ENCODE assay signal across 1 cellular context in the genomic region with DNA sequence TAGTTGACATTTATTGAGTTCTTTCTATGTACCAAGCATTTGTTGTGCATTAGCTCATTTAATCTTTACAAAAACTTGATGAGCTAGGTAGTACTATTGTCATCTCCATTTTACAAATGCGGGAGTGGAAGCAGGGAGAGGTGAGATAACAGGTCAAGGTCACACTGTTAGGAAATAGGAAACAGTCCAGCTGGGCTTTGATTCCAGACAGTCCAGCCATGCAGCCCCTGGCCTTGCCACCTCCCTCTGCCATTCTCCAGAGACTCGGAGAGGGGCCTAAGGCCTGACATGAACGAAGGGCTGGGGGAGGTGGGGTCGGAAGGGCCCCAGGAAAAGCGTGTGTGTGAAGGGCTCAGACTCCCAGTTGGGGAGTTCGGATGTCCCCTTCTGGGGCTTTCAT.
TF ChIP-seq lines count a peak whose summit lies in the region.

No MANE protein-coding gene starts in this region.

TF ChIP-seq in HepG2, 621 proteins besides CTCF, POLR2A, EP300 and RAD21 (continued from another document and continues in another):
- TF ChIP-seq HBP1 (CRISPR knock-in tag; IDR thresholded peaks at IDR 0.05; ENCODE audit: low read depth) = no peak
- TF ChIP-seq, protein P1, sequence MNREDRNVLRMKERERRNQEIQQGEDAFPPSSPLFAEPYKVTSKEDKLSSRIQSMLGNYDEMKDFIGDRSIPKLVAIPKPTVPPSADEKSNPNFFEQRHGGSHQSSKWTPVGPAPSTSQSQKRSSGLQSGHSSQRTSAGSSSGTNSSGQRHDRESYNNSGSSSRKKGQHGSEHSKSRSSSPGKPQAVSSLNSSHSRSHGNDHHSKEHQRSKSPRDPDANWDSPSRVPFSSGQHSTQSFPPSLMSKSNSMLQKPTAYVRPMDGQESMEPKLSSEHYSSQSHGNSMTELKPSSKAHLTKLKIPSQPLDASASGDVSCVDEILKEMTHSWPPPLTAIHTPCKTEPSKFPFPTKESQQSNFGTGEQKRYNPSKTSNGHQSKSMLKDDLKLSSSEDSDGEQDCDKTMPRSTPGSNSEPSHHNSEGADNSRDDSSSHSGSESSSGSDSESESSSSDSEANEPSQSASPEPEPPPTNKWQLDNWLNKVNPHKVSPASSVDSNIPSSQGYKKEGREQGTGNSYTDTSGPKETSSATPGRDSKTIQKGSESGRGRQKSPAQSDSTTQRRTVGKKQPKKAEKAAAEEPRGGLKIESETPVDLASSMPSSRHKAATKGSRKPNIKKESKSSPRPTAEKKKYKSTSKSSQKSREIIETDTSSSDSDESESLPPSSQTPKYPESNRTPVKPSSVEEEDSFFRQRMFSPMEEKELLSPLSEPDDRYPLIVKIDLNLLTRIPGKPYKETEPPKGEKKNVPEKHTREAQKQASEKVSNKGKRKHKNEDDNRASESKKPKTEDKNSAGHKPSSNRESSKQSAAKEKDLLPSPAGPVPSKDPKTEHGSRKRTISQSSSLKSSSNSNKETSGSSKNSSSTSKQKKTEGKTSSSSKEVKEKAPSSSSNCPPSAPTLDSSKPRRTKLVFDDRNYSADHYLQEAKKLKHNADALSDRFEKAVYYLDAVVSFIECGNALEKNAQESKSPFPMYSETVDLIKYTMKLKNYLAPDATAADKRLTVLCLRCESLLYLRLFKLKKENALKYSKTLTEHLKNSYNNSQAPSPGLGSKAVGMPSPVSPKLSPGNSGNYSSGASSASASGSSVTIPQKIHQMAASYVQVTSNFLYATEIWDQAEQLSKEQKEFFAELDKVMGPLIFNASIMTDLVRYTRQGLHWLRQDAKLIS (CRISPR knock-in tag; IDR thresholded peaks at IDR 0.05) = no peak
- TF ChIP-seq, protein P2, sequence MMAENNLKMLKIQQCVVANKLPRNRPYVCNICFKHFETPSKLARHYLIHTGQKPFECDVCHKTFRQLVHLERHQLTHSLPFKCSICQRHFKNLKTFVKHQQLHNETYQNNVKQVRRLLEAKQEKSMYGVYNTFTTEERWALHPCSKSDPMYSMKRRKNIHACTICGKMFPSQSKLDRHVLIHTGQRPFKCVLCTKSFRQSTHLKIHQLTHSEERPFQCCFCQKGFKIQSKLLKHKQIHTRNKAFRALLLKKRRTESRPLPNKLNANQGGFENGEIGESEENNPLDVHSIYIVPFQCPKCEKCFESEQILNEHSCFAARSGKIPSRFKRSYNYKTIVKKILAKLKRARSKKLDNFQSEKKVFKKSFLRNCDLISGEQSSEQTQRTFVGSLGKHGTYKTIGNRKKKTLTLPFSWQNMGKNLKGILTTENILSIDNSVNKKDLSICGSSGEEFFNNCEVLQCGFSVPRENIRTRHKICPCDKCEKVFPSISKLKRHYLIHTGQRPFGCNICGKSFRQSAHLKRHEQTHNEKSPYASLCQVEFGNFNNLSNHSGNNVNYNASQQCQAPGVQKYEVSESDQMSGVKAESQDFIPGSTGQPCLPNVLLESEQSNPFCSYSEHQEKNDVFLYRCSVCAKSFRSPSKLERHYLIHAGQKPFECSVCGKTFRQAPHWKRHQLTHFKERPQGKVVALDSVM (CRISPR knock-in tag; IDR thresholded peaks at IDR 0.05) = no peak
- no peak for TF ChIP-seq ZKSCAN1 (IDR thresholded peaks at IDR 0.05; ENCODE audit: low read length)
- TF ChIP-seq ZBTB4 (CRISPR knock-in tag; IDR thresholded peaks at IDR 0.05; ENCODE audit: borderline replicate concordance) = no peak
- no peak for TF ChIP-seq RFXANK (CRISPR knock-in tag; IDR thresholded peaks at IDR 0.05)
- TF ChIP-seq ZNF512 (CRISPR knock-in tag; IDR thresholded peaks at IDR 0.05) = no peak
- TF ChIP-seq HOXD1 (CRISPR knock-in tag; IDR thresholded peaks at IDR 0.05) = no peak
- TF ChIP-seq LRRFIP1 (CRISPR knock-in tag; conservative IDR thresholded peaks at IDR 0.05) = no peak
- peak; percentile 60; the same call in 1 of the 2 replicates for TF ChIP-seq NCOR1 (IDR thresholded peaks at IDR 0.05; ENCODE audit: borderline replicate concordance, low read length)
- no peak for TF ChIP-seq NFATC3 (CRISPR knock-in tag; IDR thresholded peaks at IDR 0.05)
- TF ChIP-seq SOX6 (IDR thresholded peaks at IDR 0.05) = no peak
- TF ChIP-seq SOX6 (CRISPR knock-in tag; IDR thresholded peaks at IDR 0.05) = peak; percentile 86
- TF ChIP-seq, protein P3, sequence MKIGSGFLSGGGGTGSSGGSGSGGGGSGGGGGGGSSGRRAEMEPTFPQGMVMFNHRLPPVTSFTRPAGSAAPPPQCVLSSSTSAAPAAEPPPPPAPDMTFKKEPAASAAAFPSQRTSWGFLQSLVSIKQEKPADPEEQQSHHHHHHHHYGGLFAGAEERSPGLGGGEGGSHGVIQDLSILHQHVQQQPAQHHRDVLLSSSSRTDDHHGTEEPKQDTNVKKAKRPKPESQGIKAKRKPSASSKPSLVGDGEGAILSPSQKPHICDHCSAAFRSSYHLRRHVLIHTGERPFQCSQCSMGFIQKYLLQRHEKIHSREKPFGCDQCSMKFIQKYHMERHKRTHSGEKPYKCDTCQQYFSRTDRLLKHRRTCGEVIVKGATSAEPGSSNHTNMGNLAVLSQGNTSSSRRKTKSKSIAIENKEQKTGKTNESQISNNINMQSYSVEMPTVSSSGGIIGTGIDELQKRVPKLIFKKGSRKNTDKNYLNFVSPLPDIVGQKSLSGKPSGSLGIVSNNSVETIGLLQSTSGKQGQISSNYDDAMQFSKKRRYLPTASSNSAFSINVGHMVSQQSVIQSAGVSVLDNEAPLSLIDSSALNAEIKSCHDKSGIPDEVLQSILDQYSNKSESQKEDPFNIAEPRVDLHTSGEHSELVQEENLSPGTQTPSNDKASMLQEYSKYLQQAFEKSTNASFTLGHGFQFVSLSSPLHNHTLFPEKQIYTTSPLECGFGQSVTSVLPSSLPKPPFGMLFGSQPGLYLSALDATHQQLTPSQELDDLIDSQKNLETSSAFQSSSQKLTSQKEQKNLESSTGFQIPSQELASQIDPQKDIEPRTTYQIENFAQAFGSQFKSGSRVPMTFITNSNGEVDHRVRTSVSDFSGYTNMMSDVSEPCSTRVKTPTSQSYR (CRISPR knock-in tag; IDR thresholded peaks at IDR 0.05; ENCODE audit: borderline replicate concordance) = peak; percentile 19; the same call in 1 of the 2 replicates
- no peak for TF ChIP-seq ZNF460 (CRISPR knock-in tag; IDR thresholded peaks at IDR 0.05; ENCODE audit: borderline replicate concordance)
- TF ChIP-seq CC2D1A (CRISPR knock-in tag; IDR thresholded peaks at IDR 0.05) = no peak
- no peak for TF ChIP-seq HMGA1 (CRISPR knock-in tag; conservative IDR thresholded peaks at IDR 0.05)
- TF ChIP-seq ZBTB14 (CRISPR knock-in tag; IDR thresholded peaks at IDR 0.05) = no peak
- TF ChIP-seq, protein P4, sequence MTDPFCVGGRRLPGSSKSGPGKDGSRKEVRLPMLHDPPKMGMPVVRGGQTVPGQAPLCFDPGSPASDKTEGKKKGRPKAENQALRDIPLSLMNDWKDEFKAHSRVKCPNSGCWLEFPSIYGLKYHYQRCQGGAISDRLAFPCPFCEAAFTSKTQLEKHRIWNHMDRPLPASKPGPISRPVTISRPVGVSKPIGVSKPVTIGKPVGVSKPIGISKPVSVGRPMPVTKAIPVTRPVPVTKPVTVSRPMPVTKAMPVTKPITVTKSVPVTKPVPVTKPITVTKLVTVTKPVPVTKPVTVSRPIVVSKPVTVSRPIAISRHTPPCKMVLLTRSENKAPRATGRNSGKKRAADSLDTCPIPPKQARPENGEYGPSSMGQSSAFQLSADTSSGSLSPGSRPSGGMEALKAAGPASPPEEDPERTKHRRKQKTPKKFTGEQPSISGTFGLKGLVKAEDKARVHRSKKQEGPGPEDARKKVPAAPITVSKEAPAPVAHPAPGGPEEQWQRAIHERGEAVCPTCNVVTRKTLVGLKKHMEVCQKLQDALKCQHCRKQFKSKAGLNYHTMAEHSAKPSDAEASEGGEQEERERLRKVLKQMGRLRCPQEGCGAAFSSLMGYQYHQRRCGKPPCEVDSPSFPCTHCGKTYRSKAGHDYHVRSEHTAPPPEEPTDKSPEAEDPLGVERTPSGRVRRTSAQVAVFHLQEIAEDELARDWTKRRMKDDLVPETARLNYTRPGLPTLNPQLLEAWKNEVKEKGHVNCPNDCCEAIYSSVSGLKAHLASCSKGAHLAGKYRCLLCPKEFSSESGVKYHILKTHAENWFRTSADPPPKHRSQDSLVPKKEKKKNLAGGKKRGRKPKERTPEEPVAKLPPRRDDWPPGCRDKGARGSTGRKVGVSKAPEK (CRISPR knock-in tag; IDR thresholded peaks at IDR 0.05; ENCODE audit: borderline replicate concordance) = no peak
- TF ChIP-seq KLF16 (CRISPR knock-in tag; IDR thresholded peaks at IDR 0.05) = no peak
- no peak for TF ChIP-seq STAG1 (CRISPR knock-in tag; IDR thresholded peaks at IDR 0.05)
- no peak for TF ChIP-seq ZNF83 (CRISPR knock-in tag; IDR thresholded peaks at IDR 0.05; ENCODE audit: borderline replicate concordance)
- TF ChIP-seq, protein P5, sequence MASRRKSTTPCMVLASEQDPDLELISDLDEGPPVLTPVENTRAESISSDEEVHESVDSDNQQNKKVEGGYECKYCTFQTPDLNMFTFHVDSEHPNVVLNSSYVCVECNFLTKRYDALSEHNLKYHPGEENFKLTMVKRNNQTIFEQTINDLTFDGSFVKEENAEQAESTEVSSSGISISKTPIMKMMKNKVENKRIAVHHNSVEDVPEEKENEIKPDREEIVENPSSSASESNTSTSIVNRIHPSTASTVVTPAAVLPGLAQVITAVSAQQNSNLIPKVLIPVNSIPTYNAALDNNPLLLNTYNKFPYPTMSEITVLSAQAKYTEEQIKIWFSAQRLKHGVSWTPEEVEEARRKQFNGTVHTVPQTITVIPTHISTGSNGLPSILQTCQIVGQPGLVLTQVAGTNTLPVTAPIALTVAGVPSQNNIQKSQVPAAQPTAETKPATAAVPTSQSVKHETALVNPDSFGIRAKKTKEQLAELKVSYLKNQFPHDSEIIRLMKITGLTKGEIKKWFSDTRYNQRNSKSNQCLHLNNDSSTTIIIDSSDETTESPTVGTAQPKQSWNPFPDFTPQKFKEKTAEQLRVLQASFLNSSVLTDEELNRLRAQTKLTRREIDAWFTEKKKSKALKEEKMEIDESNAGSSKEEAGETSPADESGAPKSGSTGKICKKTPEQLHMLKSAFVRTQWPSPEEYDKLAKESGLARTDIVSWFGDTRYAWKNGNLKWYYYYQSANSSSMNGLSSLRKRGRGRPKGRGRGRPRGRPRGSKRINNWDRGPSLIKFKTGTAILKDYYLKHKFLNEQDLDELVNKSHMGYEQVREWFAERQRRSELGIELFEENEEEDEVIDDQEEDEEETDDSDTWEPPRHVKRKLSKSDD (CRISPR knock-in tag; IDR thresholded peaks at IDR 0.05; ENCODE audit: low read depth) = 0 out of 2 replicates have a peak, but pooled peaks have one; percentile 45
